8 cellular contexts compared by ENCODE assay signal in genomic region chr16:4183258-4184037, GRCh38. TPM values are rescaled to one million over a fixed set of nuclear protein-coding genes. Genes with fewer than 3 reads are reported as not detected.
DNase-seq lines count a peak whose midpoint lies in the region; ATAC-seq, FAIRE-seq and TF ChIP-seq lines count a peak whose summit lies in the region.

No MANE protein-coding gene starts in this region.

- no peaks in the 10 kb centered on the region for H3K36me3 Mint-ChIP-seq in astrocyte (ENCODE audit: low read depth, unreplicated experiment)

- ATAC-seq in GM18498 (IDR thresholded peaks at IDR 0.05; ENCODE audit: unreplicated experiment) (peak; percentile 93), HG02852 (IDR thresholded peaks at IDR 0.05; ENCODE audit: unreplicated experiment) (peak; percentile 81), aorta (ENCODE audit: low FRiP score) (peak; percentile 98)

- H3K36me3 ChIP-seq in astrocyte (ENCODE audit: insufficient read depth, low read length) (no peaks in the 10 kb centered on the region), hepatocyte (replicated peaks; ENCODE audit: insufficient read depth, low read depth) (no peaks in the 10 kb centered on the region), aorta (ENCODE audit: control insufficient read depth in 1 of 2, insufficient read depth in 2 of 2, low read length in 1 of 2) (no peaks in the 10 kb centered on the region)

- peak overlapping the region; percentile 97 for H3K4me2 ChIP-seq in astrocyte (ENCODE audit: low read length)
- H3K4me2 ChIP-seq in hepatocyte = peak overlapping the region; percentile 98

- WGBS in hepatocyte (ENCODE audit: low lambda C conversion rate, missing lambda C conversion rate) = 2% methylated on average over 63 of the region's 84 CpGs
- 4% methylated on average over 67 to 84 of the region's 84 CpGs for WGBS in aorta, 2 donors

- peaks cover 3% of the 10 kb centered on the region for H3K4me1 Mint-ChIP-seq in astrocyte (ENCODE audit: low read depth, unreplicated experiment)

- DNase-seq in NCI-H146 treated with DMSO at 0.1 percent for 48 hours (lab: John Stamatoyannopoulos, UW; ENCODE audit: unreplicated experiment) (peak; percentile 76), T-helper 22 cell (ENCODE audit: low read depth) (peak; percentile 57), astrocyte (ENCODE audit: low read depth) (peak; percentile 75), hepatocyte (ENCODE audit: low spot score) (peak; percentile 99), renal cortical epithelial cell (ENCODE audit: low read depth) (peak; percentile 80), aorta (peak; percentile 95 to 98)

- H3K79me2 ChIP-seq in astrocyte (ENCODE audit: insufficient read depth, low read length) (no peaks in the 10 kb centered on the region), hepatocyte (no peaks in the 10 kb centered on the region)

- peak overlapping the region; percentile 84 for H3K9ac ChIP-seq in astrocyte (ENCODE audit: low read length)

- no peaks in the 10 kb centered on the region for H3K27me3 Mint-ChIP-seq in astrocyte (ENCODE audit: low read depth, unreplicated experiment)

- peak overlapping the region; percentile 85 for H3K4me3 Mint-ChIP-seq in astrocyte (ENCODE audit: unreplicated experiment)

- H3K4me3 ChIP-seq in astrocyte (ENCODE audit: insufficient read depth, low read depth, low read length) (peak overlapping the region; percentile 71), hepatocyte (peak overlapping the region; percentile 36), aorta (ENCODE audit: low read length in 2 of 2) (peak overlapping the region; percentile 13 to 54)

- H2AFZ ChIP-seq in astrocyte (ENCODE audit: low read depth, low read length) (peak overlapping the region; percentile 96), hepatocyte (peak overlapping the region; percentile 78)

- no peak for FAIRE-seq in astrocyte (lab: Jason Lieb, UNC)

- no peaks in the 10 kb centered on the region for H3K27me3 ChIP-seq in astrocyte (ENCODE audit: insufficient read depth, low read length)
- H3K27me3 ChIP-seq in hepatocyte = no peaks in the 10 kb centered on the region
- no peaks in the 10 kb centered on the region for H3K27me3 ChIP-seq in aorta (ENCODE audit: control insufficient read depth in 1 of 2, insufficient read depth in 2 of 2, low read length in 1 of 2)

- TF ChIP-seq CTCF in astrocyte (IDR thresholded peaks at IDR 0.05; ENCODE audit: insufficient read depth, low read depth, low read length) (no peak), hepatocyte (IDR thresholded peaks at IDR 0.05; ENCODE audit: poor library complexity) (no peak)

- H3K4me1 ChIP-seq in astrocyte (ENCODE audit: insufficient read depth, low read length) (peaks cover 5% of the 10 kb centered on the region), hepatocyte (ENCODE audit: insufficient read depth) (peaks cover 5% of the 10 kb centered on the region), aorta (ENCODE audit: control insufficient read depth in 1 of 2, insufficient read depth in 2 of 2, low read length in 2 of 2) (no peaks in the 10 kb centered on the region)

- H4K20me1 ChIP-seq in astrocyte (ENCODE audit: insufficient read depth, low read length) (no peaks in the 10 kb centered on the region), hepatocyte (ENCODE audit: insufficient read depth, poor library complexity, severe bottlenecking) (no peaks in the 10 kb centered on the region)

- peak overlapping the region; percentile 87 for H3K27ac Mint-ChIP-seq in astrocyte (ENCODE audit: unreplicated experiment)

- H3K9me2 ChIP-seq in hepatocyte (replicated peaks; ENCODE audit: insufficient read depth) = no peaks in the 10 kb centered on the region

- intact Hi-C loops in aorta (cut with DNase I) = loop anchor here in 1 of 2 donors (5.0 to 10.0 kb wide), 2 partner anchors 66 to 199 kb away; partner anchors contain the start of gene ADCY9

- H3K9me3 ChIP-seq in astrocyte (ENCODE audit: insufficient read depth, low read depth, low read length) (no peaks in the 10 kb centered on the region), hepatocyte (ENCODE audit: low read depth) (no peaks in the 10 kb centered on the region), aorta (ENCODE audit: control insufficient read depth, low read length) (no peaks in the 10 kb centered on the region)

- H3K27ac ChIP-seq in astrocyte (ENCODE audit: low read depth, low read length) (peak overlapping the region; percentile 86), hepatocyte (peak overlapping the region; percentile 97), aorta (ENCODE audit: low read depth in 1 of 2, low read length in 2 of 2) (peak overlapping the region; percentile 36 to 72)

- no peaks in the 10 kb centered on the region for H3K9me3 Mint-ChIP-seq in astrocyte (ENCODE audit: unreplicated experiment)

RNA-seq across cellular contexts. Expression of gene SRL, which starts 58.4 kb away (rescaled TPM):
- not detected in 2 replicates for total RNA-seq in astrocyte
- 1.1 and 1.2 TPM in 2 replicates for total RNA-seq in hepatocyte
- 0.83 TPM in 1 of 2 replicates, not detected in the other for polyA plus RNA-seq in hepatocyte
- 0.20 TPM in 1 of 2 replicates, not detected in the other for total RNA-seq in renal cortical epithelial cell
- total RNA-seq in aorta = 1 to 10 TPM; 2.3 to 3.2 TPM
- under 1 TPM; 0.31 to 0.75 TPM for polyA plus RNA-seq in aorta

Comparison
In these comparisons a context has a peak if more than half of its experiments do, and no peak if none do; other contexts are left out.
1. Peak in every context shown above with its lines: DNase-seq, ATAC-seq, H3K4me3 ChIP-seq and H3K27ac ChIP-seq.